Comparison of ENCODE assay signal across 9 cellular contexts in the genomic region with DNA sequence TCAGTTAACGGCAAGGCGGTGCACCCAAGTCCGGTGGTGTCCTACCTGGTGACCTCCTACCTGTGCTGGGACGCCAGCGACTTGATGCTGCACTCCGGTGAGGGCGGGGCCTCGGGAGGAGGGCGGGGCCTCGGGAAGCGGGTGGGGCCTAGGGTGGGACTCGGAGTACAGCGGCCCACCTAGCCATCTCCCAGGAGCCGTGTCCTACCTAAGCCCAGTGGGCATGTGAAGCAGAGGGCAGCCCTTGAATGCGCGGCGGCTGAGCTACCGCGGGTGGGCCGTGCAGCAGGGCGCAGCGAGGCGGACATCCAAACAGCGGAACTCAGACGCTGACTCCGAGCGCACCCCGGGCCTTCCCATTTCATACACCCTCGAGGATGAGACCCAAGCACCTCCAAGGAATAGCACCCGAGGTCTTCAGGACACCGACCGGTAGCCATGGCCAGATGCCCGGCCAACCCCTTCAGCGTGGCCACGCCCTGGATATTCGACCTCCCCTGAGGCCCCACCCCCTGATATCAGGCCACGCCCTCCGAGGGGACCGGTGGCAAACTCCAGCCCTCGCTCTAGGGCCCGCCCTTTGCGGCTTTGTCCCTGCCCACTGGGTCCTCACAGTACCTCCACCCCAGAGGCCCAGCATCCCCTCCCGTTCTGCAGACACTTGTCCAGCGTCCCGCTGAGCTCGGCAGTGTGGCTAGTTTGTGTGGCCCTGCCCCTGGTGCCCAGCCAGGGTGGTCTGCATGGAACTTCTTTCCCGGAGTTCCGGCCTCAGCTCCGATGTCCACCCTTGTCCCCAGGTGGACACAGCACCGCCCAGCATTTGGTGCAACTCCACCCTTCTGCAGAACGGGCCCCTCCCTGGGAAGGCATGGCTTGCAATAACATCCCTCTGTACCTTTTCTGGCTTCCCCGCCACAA. TPM values are rescaled to one million over a fixed set of nuclear protein-coding genes. Genes with fewer than 3 reads are reported as not detected.
DNase-seq lines count a peak whose midpoint lies in the region; ATAC-seq and TF ChIP-seq lines count a peak whose summit lies in the region.
"Had no signal": no experiment of that assay in that cellular context is flagged by ENCODE, and none has a peak within 500 bp of the region (broad histone marks: within the 10 kb centered on the region; RNA-seq: fewer than 3 reads in every experiment).

No MANE protein-coding gene starts in this region.

- H3K14ac ChIP-seq in trophoblast cell (ENCODE audit: low read length) = no peak overlapping the region

- POLR2A ChIA-PET in WTC11 (lab: Charles Lee) = no interaction called here

- H3K4me3 Mint-ChIP-seq in WTC11 = peak overlapping the region; percentile 77

- intact Hi-C loops in esophagus muscularis mucosa (cut with DNase I) = no loop called here

- no peak overlapping the region for H2BK120ac ChIP-seq in trophoblast cell (ENCODE audit: insufficient read depth, low read length, poor library complexity)

- TF ChIP-seq CTCF in WTC11 (IDR thresholded peaks at IDR 0.05) (no peak), esophagus muscularis mucosa (IDR thresholded peaks at IDR 0.05) (no peak)

- no peak overlapping the region for H3K23ac ChIP-seq in trophoblast cell (ENCODE audit: low read length)

- CTCF ChIA-PET in WTC11 (lab: Charles Lee) = interaction anchor here (0.9 to 1.4 kb wide), 3 partner anchors 13 to 276 kb away, joined by 3 read pairs; no protein-coding TSS in a partner anchor

- no peaks in the 10 kb centered on the region; the same call in 1 of the 2 replicates for H3K36me3 Mint-ChIP-seq in WTC11

- H3K4me1 ChIP-seq in HUES6 (ENCODE audit: control insufficient read depth, insufficient read depth, low read length) = peaks cover 31% of the 10 kb centered on the region
- peaks cover 3 to 21% (median 19%) of the 10 kb centered on the region in 4 donors for H3K4me1 ChIP-seq in esophagus muscularis mucosa
- peaks cover 0 to 2% of the 10 kb centered on the region in 2 experiments for H3K4me1 ChIP-seq in trophoblast cell (ENCODE audit: control insufficient read depth in 1 of 2, insufficient read depth in 2 of 2, low read length in 2 of 2)

- H3K27me3 ChIP-seq in HUES6 (ENCODE audit: control insufficient read depth, insufficient read depth, low read length) (peaks cover 84% of the 10 kb centered on the region), esophagus muscularis mucosa (peaks cover 0 to 95% (median 28%) of the 10 kb centered on the region in 4 donors), trophoblast cell (ENCODE audit: insufficient read depth, low read length) (peaks cover 27% of the 10 kb centered on the region)

- H3K4ac ChIP-seq in trophoblast cell (ENCODE audit: low read depth, low read length) = no peak overlapping the region

- 5% methylated on average over 27 of the region's 52 CpGs for WGBS in esophagus muscularis mucosa
- no CpG with 5 or more reads among the region's 52 CpGs for WGBS in trophoblast cell (ENCODE audit: extremely low coverage, insufficient coverage, insufficient read length)

- no peak overlapping the region for H3K27ac Mint-ChIP-seq in WTC11

- H3K9me3 Mint-ChIP-seq in WTC11 = peaks cover 14% of the 10 kb centered on the region

- H4K8ac ChIP-seq in trophoblast cell (ENCODE audit: low read depth, low read length) = no peak overlapping the region

- ATAC-seq in GM21526 (IDR thresholded peaks at IDR 0.05; ENCODE audit: low FRiP score, unreplicated experiment) (peak; percentile 49), WTC11 (peak; percentile 90)

- no peak overlapping the region for H2BK12ac ChIP-seq in trophoblast cell (ENCODE audit: low read length)

- H3K4me3 ChIP-seq in HUES6 (ENCODE audit: low read depth, low read length) = peak overlapping the region; percentile 93
- H3K4me3 ChIP-seq in esophagus muscularis mucosa = peak overlapping the region in 3 of 4 donors; percentile 24 to 45 (median 26)
- H3K4me3 ChIP-seq in trophoblast cell (ENCODE audit: low read depth, low read length) = no peak overlapping the region

- H3K27ac ChIP-seq in HUES6 (ENCODE audit: low read depth, low read length) (no peak overlapping the region), esophagus muscularis mucosa (replicated peaks in 1 of 4) (no peak overlapping the region), trophoblast cell (ENCODE audit: low read depth, low read length) (no peak overlapping the region)
- H3K27ac ChIP-seq: epithelial cell of prostate had no signal

- H3K9me3 ChIP-seq in HUES6 (ENCODE audit: control insufficient read depth, insufficient read depth, low read depth, low read length) (no peaks in the 10 kb centered on the region), esophagus muscularis mucosa (peaks cover 0 to 6% (median 0%) of the 10 kb centered on the region in 4 donors), trophoblast cell (ENCODE audit: insufficient read depth, low read depth, low read length) (peaks cover 19% of the 10 kb centered on the region)

- H3K9ac ChIP-seq in HUES6 (ENCODE audit: low read length) (no peak overlapping the region), trophoblast cell (ENCODE audit: low read length) (no peak overlapping the region)

- H2AK5ac ChIP-seq in trophoblast cell (ENCODE audit: low read length) = no peak overlapping the region

- no peak overlapping the region for H4K12ac ChIP-seq in trophoblast cell (ENCODE audit: low read depth, low read length)

- H3K27me3 Mint-ChIP-seq in WTC11 (ENCODE audit: low read depth) = peaks cover 86% of the 10 kb centered on the region

- H3K79me1 ChIP-seq in trophoblast cell (ENCODE audit: low read length) = no peaks in the 10 kb centered on the region

- no peak overlapping the region for H2AFZ ChIP-seq in trophoblast cell (ENCODE audit: insufficient read depth, low read length, poor library complexity)

- peak overlapping the region; percentile 57 for H3K4me2 ChIP-seq in trophoblast cell (ENCODE audit: low read length)

- H4K91ac ChIP-seq in trophoblast cell (ENCODE audit: low read depth, low read length) = no peak overlapping the region

- no peak for TF ChIP-seq POLR2A in esophagus muscularis mucosa (IDR thresholded peaks at IDR 0.05; ENCODE audit: low read depth)

- H3K18ac ChIP-seq in trophoblast cell (ENCODE audit: low read length) = no peak overlapping the region

- H3K36me3 ChIP-seq in HUES6 (ENCODE audit: control insufficient read depth, insufficient read depth, low read length) (no peaks in the 10 kb centered on the region), esophagus muscularis mucosa (no peaks in the 10 kb centered on the region), trophoblast cell (ENCODE audit: control insufficient read depth in 1 of 2, insufficient read depth in 2 of 2, low read length in 2 of 2) (no peaks in the 10 kb centered on the region)

- DNase-seq in NCI-H187 (lab: John Stamatoyannopoulos, UW) (peak; percentile 52 to 66), NCI-H187 treated with DMSO at 0.1 percent for 48 hours (lab: John Stamatoyannopoulos, UW) (no peak), WTC11 (ENCODE audit: low spot score) (peak; percentile 97), esophagus muscularis mucosa (ENCODE audit: extremely low spot score) (no peak), trophoblast cell (no peak), AML-193 (lab: John Stamatoyannopoulos, UW) (no peak)

- peaks cover 37% of the 10 kb centered on the region for H3K4me1 Mint-ChIP-seq in WTC11

- no peak for TF ChIP-seq EP300 in esophagus muscularis mucosa (IDR thresholded peaks at IDR 0.05)

- H3K79me2 ChIP-seq in trophoblast cell (ENCODE audit: control insufficient read depth, insufficient read depth, low read length, poor library complexity) = no peaks in the 10 kb centered on the region

- no peak overlapping the region for H2BK5ac ChIP-seq in trophoblast cell (ENCODE audit: low read depth, low read length, poor library complexity)

TF ChIP-seq in WTC11, 78 proteins besides CTCF, POLR2A, EP300 and RAD21:
- TF ChIP-seq JAZF1 (CRISPR knock-in tag; IDR thresholded peaks at IDR 0.05) (no peak), OVOL2 (CRISPR knock-in tag; IDR thresholded peaks at IDR 0.05; ENCODE audit: borderline replicate concordance) (no peak), ZNF317 (CRISPR knock-in tag; IDR thresholded peaks at IDR 0.05; ENCODE audit: borderline replicate concordance, low read depth) (no peak), ELF4 (CRISPR knock-in tag; IDR thresholded peaks at IDR 0.05; ENCODE audit: low read depth) (no peak), SP1 (CRISPR knock-in tag; conservative IDR thresholded peaks at IDR 0.05) (peak; percentile 67)
- TF ChIP-seq, protein P1, sequence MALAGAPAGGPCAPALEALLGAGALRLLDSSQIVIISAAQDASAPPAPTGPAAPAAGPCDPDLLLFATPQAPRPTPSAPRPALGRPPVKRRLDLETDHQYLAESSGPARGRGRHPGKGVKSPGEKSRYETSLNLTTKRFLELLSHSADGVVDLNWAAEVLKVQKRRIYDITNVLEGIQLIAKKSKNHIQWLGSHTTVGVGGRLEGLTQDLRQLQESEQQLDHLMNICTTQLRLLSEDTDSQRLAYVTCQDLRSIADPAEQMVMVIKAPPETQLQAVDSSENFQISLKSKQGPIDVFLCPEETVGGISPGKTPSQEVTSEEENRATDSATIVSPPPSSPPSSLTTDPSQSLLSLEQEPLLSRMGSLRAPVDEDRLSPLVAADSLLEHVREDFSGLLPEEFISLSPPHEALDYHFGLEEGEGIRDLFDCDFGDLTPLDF (CRISPR knock-in tag; IDR thresholded peaks at IDR 0.05) = no peak
- TF ChIP-seq, protein P2, sequence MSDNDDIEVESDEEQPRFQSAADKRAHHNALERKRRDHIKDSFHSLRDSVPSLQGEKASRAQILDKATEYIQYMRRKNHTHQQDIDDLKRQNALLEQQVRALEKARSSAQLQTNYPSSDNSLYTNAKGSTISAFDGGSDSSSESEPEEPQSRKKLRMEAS (CRISPR knock-in tag; IDR thresholded peaks at IDR 0.05) = peak; percentile 44; the same call in 1 of the 2 replicates

RNA-seq across cellular contexts. Expression of a gene that starts 5.4 kb away (rescaled TPM):
- total RNA-seq in WTC11 (2021) (3.9 to 6.0 TPM (median 5.4 TPM) in 3 replicates), esophagus muscularis mucosa (not detected)
- 0.11 TPM in 1 of 2 replicates, not detected in the other for polyA plus RNA-seq in trophoblast cell (2013)

RNA-seq across cellular contexts. Expression of a gene that starts 15.2 kb away (rescaled TPM):
- not detected in 3 replicates for total RNA-seq in WTC11 (2021)
- not detected for total RNA-seq in esophagus muscularis mucosa
- 0.03 TPM in 1 of 2 replicates, not detected in the other for polyA plus RNA-seq in trophoblast cell (2013)

RNA-seq across cellular contexts. Expression of a gene that starts 28.0 kb away (rescaled TPM):
- total RNA-seq in WTC11 (2021) (not detected in 3 replicates), esophagus muscularis mucosa (not detected)
- polyA plus RNA-seq in trophoblast cell (2013) = 0.19 and 0.33 TPM in 2 replicates

RNA-seq across cellular contexts. Expression of a gene that starts 36.5 kb away (rescaled TPM):
- 0.13 to 0.25 TPM (median 0.16 TPM) in 3 replicates for total RNA-seq in WTC11 (2021)
- total RNA-seq in esophagus muscularis mucosa = not detected
- polyA plus RNA-seq in trophoblast cell (2013) = not detected in 2 replicates

RNA-seq across cellular contexts. Expression of a gene that starts 47.9 kb away (rescaled TPM):
- total RNA-seq in WTC11 (2021) (not detected in 3 replicates), esophagus muscularis mucosa (not detected)
- polyA plus RNA-seq in trophoblast cell (2013) = 32.8 and 36.8 TPM in 2 replicates

Comparison
In these comparisons a context has a peak if more than half of its experiments do, and no peak if none do; other contexts are left out.
1. DNase-seq: peak in NCI-H187 (2 of 2) and WTC11 (single experiment); none in NCI-H187 treated with DMSO at 0.1 percent for 48 hours (single experiment), esophagus muscularis mucosa (single experiment), trophoblast cell (0 of 2) and AML-193 (0 of 2).